Comparison of ENCODE assay signal across 25 cellular contexts in genomic region chr13:84649853-84650252, GRCh38.
A peak's percentile ranks its signal among the peaks of the same experiment; 100 is the strongest.
DNase-seq lines count a peak whose midpoint lies in the region; ATAC-seq and TF ChIP-seq lines count a peak whose summit lies in the region.
"Had no signal": no experiment of that assay in that cellular context is flagged by ENCODE, and none has a peak within 500 bp of the region (broad histone marks: within the 10 kb centered on the region; RNA-seq: fewer than 3 reads in every experiment).

No MANE protein-coding gene starts in this region.

- CTCF ChIA-PET in activated CD4-positive, alpha-beta T cell treated with anti-CD3 and anti-CD28 coated beads, Interleukin-2, amount 10 ng/mL, durations not matched to agents 7 days and 5 days (lab: Charles Lee): no interaction called here

- H3K4me3 ChIP-seq in SJCRH30: no peak overlapping the region
- no peak overlapping the region for H3K4me3 ChIP-seq in heart right ventricle
- H3K4me3 ChIP-seq: left lung, psoas muscle, SJSA1, spleen had no signal

- H3K36me3 Mint-ChIP-seq in activated CD4-positive, alpha-beta T cell treated with anti-CD3 and anti-CD28 coated beads, Interleukin-2, amount 10 ng/mL, durations not matched to agents 7 days and 5 days (ENCODE audit: low read depth): no peaks in the 10 kb centered on the region
- H3K36me3 Mint-ChIP-seq: activated naive CD4-positive, alpha-beta T cell treated with anti-CD3 and anti-CD28 coated beads, Interleukin-2, amount 10 ng/mL, durations not matched to agents 7 days and 5 days; CD8-positive, alpha-beta memory T cell had no signal

- POLR2A ChIA-PET in activated CD4-positive, alpha-beta T cell treated with anti-CD3 and anti-CD28 coated beads, Interleukin-2, amount 10 ng/mL, durations not matched to agents 7 days and 5 days (lab: Charles Lee): no interaction called here

- intact Hi-C loops in heart right ventricle (cut with DNase I): no loop called here

- peak in 6 of 8 donors; percentile 32 to 71 (median 64) for ATAC-seq in heart right ventricle
- ATAC-seq: left lung, psoas muscle had no signal

- H3K9me3 Mint-ChIP-seq in activated CD4-positive, alpha-beta T cell treated with anti-CD3 and anti-CD28 coated beads, Interleukin-2, amount 10 ng/mL, durations not matched to agents 7 days and 5 days: no peaks in the 10 kb centered on the region

- H3K27me3 ChIP-seq in SJCRH30 (no peaks in the 10 kb centered on the region), heart right ventricle (no peaks in the 10 kb centered on the region)
- H3K27me3 ChIP-seq: left lung, SJSA1, spleen had no signal

- H3K27ac ChIP-seq in SJCRH30 (no peak overlapping the region), heart right ventricle (peak overlapping the region in 6 of 10 donors; percentile 16 to 79 (median 55))
- H3K27ac ChIP-seq: left lung, psoas muscle, SJSA1, spleen had no signal

- peak; percentile 1 for DNase-seq in ACHN
- peak; percentile 67 for DNase-seq in HCEC 1CT
- DNase-seq in SJCRH30: peak; percentile 7 to 24
- DNase-seq in heart right ventricle: peak in 1 of 2 donors; percentile 10
- DNase-seq in DMS153 (lab: John Stamatoyannopoulos, UW): no peak
- DNase-seq in NCI-H2029 (lab: John Stamatoyannopoulos, UW): no peak
- no peak for DNase-seq in activated CD4-positive, alpha-beta T cell treated with anti-CD3 and anti-CD28 coated beads, Interleukin-2, amount 10 ng/mL, durations not matched to agents 7 days and 5 days
- no peak for DNase-seq in germinal center (ENCODE audit: low spot score)
- DNase-seq: activated B cell treated with CpG ODN at 0.5 μM for 24 hours; activated CD8-positive, alpha-beta memory T cell treated with anti-CD3 and anti-CD28 coated beads for 24 hours; activated naive CD4-positive, alpha-beta T cell treated with anti-CD3 and anti-CD28 coated beads, Interleukin-2, amount 10 ng/mL, durations not matched to agents 7 days and 5 days; activated T-cell treated with anti-CD3 and anti-CD28 coated beads, Interleukin-2, amount 50 U/mL, for 48 hours; anterior cingulate cortex; CD8-positive, alpha-beta memory T cell; cerebellar nuclear complex; glutamatergic neuron; H7; left lung; NCI-H1694; psoas muscle; spleen; stimulated activated CD4-positive, alpha-beta T cell treated with anti-CD3 and anti-CD28 coated beads, Interleukin-4, amount 100 ng/mL, for 4 hours; trophoblast cell had no signal

- no peak overlapping the region for H3K27ac Mint-ChIP-seq in activated CD4-positive, alpha-beta T cell treated with anti-CD3 and anti-CD28 coated beads, Interleukin-2, amount 10 ng/mL, durations not matched to agents 7 days and 5 days
- H3K27ac Mint-ChIP-seq: activated B cell treated with CpG ODN at 0.5 μM for 24 hours; activated naive CD4-positive, alpha-beta T cell treated with anti-CD3 and anti-CD28 coated beads, Interleukin-2, amount 10 ng/mL, durations not matched to agents 7 days and 5 days; CD8-positive, alpha-beta memory T cell; T-helper 2 cell treated with Interferon-gamma antibody and Interleukin-4, amounts not matched to agents 5 μg/mL and 100 μg/mL, for 36 hours had no signal

- no peak for TF ChIP-seq CTCF in heart right ventricle (IDR thresholded peaks at IDR 0.05)

- H3K36me3 ChIP-seq in SJCRH30 (no peaks in the 10 kb centered on the region), heart right ventricle (no peaks in the 10 kb centered on the region)
- H3K36me3 ChIP-seq: left lung, spleen had no signal

- WGBS in heart right ventricle, 2 donors: 11 to 15% methylated on average over 4 of the region's 4 CpGs

- no peaks in the 10 kb centered on the region for H3K27me3 Mint-ChIP-seq in activated CD4-positive, alpha-beta T cell treated with anti-CD3 and anti-CD28 coated beads, Interleukin-2, amount 10 ng/mL, durations not matched to agents 7 days and 5 days
- H3K27me3 Mint-ChIP-seq: activated B cell treated with CpG ODN at 0.5 μM for 24 hours; activated naive CD4-positive, alpha-beta T cell treated with anti-CD3 and anti-CD28 coated beads, Interleukin-2, amount 10 ng/mL, durations not matched to agents 7 days and 5 days; CD8-positive, alpha-beta memory T cell had no signal

- H3K4me1 ChIP-seq in SJCRH30 (peaks cover 29% of the 10 kb centered on the region), heart right ventricle (peaks cover 0 to 23% (median 0%) of the 10 kb centered on the region in 9 donors)
- H3K4me1 ChIP-seq: left lung, psoas muscle, spleen had no signal

- in situ Hi-C loops in ACHN (cut with HindIII; ENCODE audit: low pct_ligation_motif_present, low pct_unique_long_range_greater_than_20kb, low sequenced_read_pairs): no loop called here

- no peaks in the 10 kb centered on the region for H3K4me1 Mint-ChIP-seq in activated CD4-positive, alpha-beta T cell treated with anti-CD3 and anti-CD28 coated beads, Interleukin-2, amount 10 ng/mL, durations not matched to agents 7 days and 5 days
- H3K4me1 Mint-ChIP-seq: activated B cell treated with CpG ODN at 0.5 μM for 24 hours; activated naive CD4-positive, alpha-beta T cell treated with anti-CD3 and anti-CD28 coated beads, Interleukin-2, amount 10 ng/mL, durations not matched to agents 7 days and 5 days; CD8-positive, alpha-beta memory T cell had no signal

- H3K9me3 ChIP-seq in SJCRH30 (replicated peaks) (no peaks in the 10 kb centered on the region), heart right ventricle (peaks cover 0 to 9% (median 0%) of the 10 kb centered on the region in 11 donors)
- H3K9me3 ChIP-seq: left lung, spleen had no signal

- H3K4me3 Mint-ChIP-seq in activated CD4-positive, alpha-beta T cell treated with anti-CD3 and anti-CD28 coated beads, Interleukin-2, amount 10 ng/mL, durations not matched to agents 7 days and 5 days: no peak overlapping the region
- H3K4me3 Mint-ChIP-seq: activated B cell treated with CpG ODN at 0.5 μM for 24 hours; activated naive CD4-positive, alpha-beta T cell treated with anti-CD3 and anti-CD28 coated beads, Interleukin-2, amount 10 ng/mL, durations not matched to agents 7 days and 5 days; CD8-positive, alpha-beta memory T cell; T-helper 2 cell treated with Interferon-gamma antibody and Interleukin-4, amounts not matched to agents 5 μg/mL and 100 μg/mL, for 36 hours had no signal

Comparison
In these comparisons a context has a peak if more than half of its experiments do, and no peak if none do; other contexts are left out.
1. DNase-seq: peak in ACHN (single experiment), HCEC 1CT (single experiment) and SJCRH30 (2 of 2); none in DMS153 (single experiment), NCI-H2029 (single experiment), activated CD4-positive, alpha-beta T cell treated with anti-CD3 and anti-CD28 coated beads, Interleukin-2, amount 10 ng/mL, durations not matched to agents 7 days and 5 days (single experiment) and germinal center (single experiment).